In the genomic region with DNA sequence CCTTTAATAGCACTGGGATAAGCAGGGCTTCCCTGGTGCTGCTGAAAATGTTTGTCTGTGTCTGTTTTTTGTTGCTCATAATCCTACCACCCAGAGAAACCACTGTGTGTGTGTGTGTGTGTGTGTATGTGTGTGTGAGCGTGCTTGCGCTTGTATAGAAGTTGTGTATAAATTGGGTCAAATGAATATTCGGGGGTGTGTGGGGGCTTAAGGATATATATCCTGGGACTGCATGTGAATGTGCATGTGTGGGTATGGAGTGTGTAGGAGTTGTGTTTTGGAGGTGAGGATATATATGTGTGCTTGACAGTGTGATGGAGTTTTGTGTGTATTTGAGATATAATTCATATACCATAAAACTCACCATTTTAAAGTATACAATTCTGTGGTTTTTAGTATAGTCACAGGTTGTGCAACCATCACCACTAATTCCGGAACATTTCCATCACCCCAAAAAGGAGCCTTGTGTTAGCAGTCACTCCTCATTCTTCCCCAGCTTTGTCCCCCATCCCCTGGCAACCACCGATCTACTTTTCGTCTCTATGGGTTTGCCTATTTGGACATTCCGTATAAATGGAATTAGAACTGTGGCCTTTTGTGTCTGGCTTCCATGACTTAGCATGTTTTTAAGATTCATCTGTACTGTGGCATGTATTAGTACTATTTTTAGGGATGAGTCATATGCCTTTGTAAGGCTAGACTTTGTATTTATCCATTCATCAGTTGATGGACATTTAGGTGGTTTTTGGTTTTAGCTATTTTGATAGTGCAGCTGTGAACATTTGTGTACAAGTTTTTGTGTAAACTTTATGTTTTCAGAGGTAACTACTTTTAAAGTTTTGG, we compare ENCODE assay signal across 12 cellular contexts. TPM values are rescaled to one million over a fixed set of nuclear protein-coding genes. Genes with fewer than 3 reads are reported as not detected.
DNase-seq lines count a peak whose midpoint lies in the region; ATAC-seq and TF ChIP-seq lines count a peak whose summit lies in the region.
"Had no signal": no experiment of that assay in that cellular context is flagged by ENCODE, and none has a peak within 500 bp of the region (broad histone marks: within the 10 kb centered on the region; RNA-seq: fewer than 3 reads in every experiment).

No MANE protein-coding gene starts in this region.

- H3K4me1 ChIP-seq in A673 (ENCODE audit: insufficient read depth, low read length, poor library complexity, severe bottlenecking) (peaks cover 46% of the 10 kb centered on the region), thyroid gland (no peaks in the 10 kb centered on the region)
- H3K4me1 ChIP-seq: adrenal gland had no signal

- 89 to 94% methylated on average over 7 of the region's 7 CpGs for WGBS in thyroid gland, 2 donors

- H3K36me3 ChIP-seq in A673 (ENCODE audit: insufficient read depth, low read length, poor library complexity, severe bottlenecking): no peaks in the 10 kb centered on the region
- H3K36me3 ChIP-seq in brain microvascular endothelial cell (replicated peaks): no peaks in the 10 kb centered on the region
- no peaks in the 10 kb centered on the region for H3K36me3 ChIP-seq in thyroid gland

- H3K27me3 ChIP-seq in A673 (replicated peaks; ENCODE audit: insufficient read depth, low read depth, low read length, poor library complexity) (no peaks in the 10 kb centered on the region), brain microvascular endothelial cell (replicated peaks) (no peaks in the 10 kb centered on the region), thyroid gland (no peaks in the 10 kb centered on the region)
- H3K27me3 ChIP-seq: adrenal gland had no signal

- no peak for TF ChIP-seq CTCF in A673 (conservative IDR thresholded peaks at IDR 0.05; ENCODE audit: low read depth, low read length)
- no peak for TF ChIP-seq CTCF in brain microvascular endothelial cell (IDR thresholded peaks at IDR 0.05; ENCODE audit: low read depth, low read length, missing control alignments)
- TF ChIP-seq CTCF in thyroid gland (IDR thresholded peaks at IDR 0.05): no peak

- H3K4me3 ChIP-seq in A673 (ENCODE audit: low read depth, low read length, poor library complexity, severe bottlenecking) (no peak overlapping the region), brain microvascular endothelial cell (ENCODE audit: low read depth, low read length) (no peak overlapping the region), thyroid gland (replicated peaks in 1 of 3) (no peak overlapping the region)
- H3K4me3 ChIP-seq: adrenal gland had no signal

- no peak overlapping the region for H3K4me3 Mint-ChIP-seq in activated CD4-positive, alpha-beta T cell treated with anti-CD3 and anti-CD28 coated beads for 36 hours

- CTCF ChIA-PET in A673 (lab: Charles Lee): no interaction called here
- CTCF ChIA-PET in activated CD4-positive, alpha-beta T cell treated with anti-CD3 and anti-CD28 coated beads for 36 hours (lab: Charles Lee): interaction anchor here (0.7 kb wide), 1 partner anchor 14 kb away, joined by 5 read pairs; no protein-coding TSS in a partner anchor

- H3K27ac ChIP-seq in A673 (ENCODE audit: low read depth, low read length, poor library complexity, severe bottlenecking) (no peak overlapping the region), brain microvascular endothelial cell (peak overlapping the region; percentile 31), thyroid gland (no peak overlapping the region)
- H3K27ac ChIP-seq: adrenal gland, C4-2B, VCaP had no signal

- TF ChIP-seq POLR2A in thyroid gland (IDR thresholded peaks at IDR 0.05): no peak

- no peak for ATAC-seq in GM19324 (IDR thresholded peaks at IDR 0.05; ENCODE audit: low FRiP score, unreplicated experiment)
- ATAC-seq in activated CD4-positive, alpha-beta T cell treated with anti-CD3 and anti-CD28 coated beads for 36 hours: no peak

- in situ Hi-C loops in brain microvascular endothelial cell (cut with HindIII; ENCODE audit: low pct_ligation_motif_present, low sequenced_read_pairs): no loop called here

- DNase-seq in A673 (ENCODE audit: low spot score): peak; percentile 31
- DNase-seq in HS-5 (ENCODE audit: low read depth): peak; percentile 3
- peak; percentile 40 for DNase-seq in brain microvascular endothelial cell
- DNase-seq in medulla oblongata (ENCODE audit: extremely low spot score): peak; percentile 63
- DNase-seq in NCI-H187 (lab: John Stamatoyannopoulos, UW): no peak
- DNase-seq in thyroid gland: no peak
- no peak for DNase-seq in activated CD4-positive, alpha-beta T cell treated with anti-CD3 and anti-CD28 coated beads for 36 hours
- DNase-seq: adrenal gland, NCI-H2081 treated with DMSO at 0.1 percent for 48 hours had no signal

- peaks cover 34% of the 10 kb centered on the region for H3K4me1 Mint-ChIP-seq in activated CD4-positive, alpha-beta T cell treated with anti-CD3 and anti-CD28 coated beads for 36 hours

- POLR2A ChIA-PET in A673 (lab: Charles Lee; ENCODE audit: low non-redundant PET): no interaction called here
- POLR2A ChIA-PET in activated CD4-positive, alpha-beta T cell treated with anti-CD3 and anti-CD28 coated beads for 36 hours (lab: Charles Lee): no interaction called here

- H3K27ac Mint-ChIP-seq in activated CD4-positive, alpha-beta T cell treated with anti-CD3 and anti-CD28 coated beads for 36 hours: no peak overlapping the region

- peaks cover 5% of the 10 kb centered on the region for H3K36me3 Mint-ChIP-seq in activated CD4-positive, alpha-beta T cell treated with anti-CD3 and anti-CD28 coated beads for 36 hours (ENCODE audit: low read depth)

- H3K27me3 Mint-ChIP-seq in activated CD4-positive, alpha-beta T cell treated with anti-CD3 and anti-CD28 coated beads for 36 hours: no peaks in the 10 kb centered on the region

- no peaks in the 10 kb centered on the region for H3K9me3 Mint-ChIP-seq in activated CD4-positive, alpha-beta T cell treated with anti-CD3 and anti-CD28 coated beads for 36 hours (ENCODE audit: low read depth)

- no peaks in the 10 kb centered on the region for H3K9me3 ChIP-seq in A673 (ENCODE audit: low read depth, low read length, poor library complexity, severe bottlenecking)
- no peaks in the 10 kb centered on the region for H3K9me3 ChIP-seq in thyroid gland
- H3K9me3 ChIP-seq: adrenal gland had no signal

- BruUV-seq in A673 (replicated peaks; lab: Mats Ljungman, UMichigan): no TSS peak

- intact Hi-C loops in A673 (cut with micrococcal nuclease; ENCODE audit: unreplicated experiment) (no loop called here), thyroid gland (cut with DNase I) (no loop called here)
- intact Hi-C loops in activated CD4-positive, alpha-beta T cell treated with anti-CD3 and anti-CD28 coated beads for 36 hours (cut with DNase I, micrococcal nuclease): loop anchor here in 1 of 2 experiments (10.0 kb wide), 1 partner anchor 55 kb away; no protein-coding TSS in a partner anchor

RNA-seq across cellular contexts. Expression of a gene that starts 25.6 kb away (rescaled TPM):
- total RNA-seq in A673 (2021) (38.8 TPM in 2 replicates), thyroid gland (100 to 1,000 TPM in 3 of 4 donors, 10 to 100 TPM in 1; 98.8 to 204 (median 125) TPM)
- total RNA-seq in activated CD4-positive, alpha-beta T cell treated with anti-CD3 and anti-CD28 coated beads for 36 hours: 1 to 10 TPM; 7.2 to 7.3 TPM

RNA-seq across cellular contexts. Expression of a gene that starts 49.4 kb away (rescaled TPM):
- 1.0 and 1.1 TPM in 2 replicates for total RNA-seq in A673 (2021)
- 1 to 10 TPM; 4.4 to 6.9 (median 4.5) TPM for total RNA-seq in thyroid gland
- total RNA-seq in activated CD4-positive, alpha-beta T cell treated with anti-CD3 and anti-CD28 coated beads for 36 hours: 1 to 10 TPM; 4.4 to 4.7 TPM

RNA-seq across cellular contexts. Expression of a gene that starts 56.4 kb away (rescaled TPM):
- 27.5 and 30.9 TPM in 2 replicates for total RNA-seq in A673 (2021)
- total RNA-seq in thyroid gland: 10 to 100 TPM; 15.8 to 28.9 (median 22.8) TPM
- total RNA-seq in activated CD4-positive, alpha-beta T cell treated with anti-CD3 and anti-CD28 coated beads for 36 hours: 10 to 100 TPM; 33.4 to 36.5 TPM

Comparison
In these comparisons a context has a peak if more than half of its experiments do, and no peak if none do; other contexts are left out.
1. DNase-seq: peak in A673 (single experiment), HS-5 (single experiment), brain microvascular endothelial cell (single experiment) and medulla oblongata (single experiment); none in NCI-H187 (0 of 2), thyroid gland (0 of 2) and activated CD4-positive, alpha-beta T cell treated with anti-CD3 and anti-CD28 coated beads for 36 hours (single experiment).